ENCODE assay signal across 8 cellular contexts in the genomic region with DNA sequence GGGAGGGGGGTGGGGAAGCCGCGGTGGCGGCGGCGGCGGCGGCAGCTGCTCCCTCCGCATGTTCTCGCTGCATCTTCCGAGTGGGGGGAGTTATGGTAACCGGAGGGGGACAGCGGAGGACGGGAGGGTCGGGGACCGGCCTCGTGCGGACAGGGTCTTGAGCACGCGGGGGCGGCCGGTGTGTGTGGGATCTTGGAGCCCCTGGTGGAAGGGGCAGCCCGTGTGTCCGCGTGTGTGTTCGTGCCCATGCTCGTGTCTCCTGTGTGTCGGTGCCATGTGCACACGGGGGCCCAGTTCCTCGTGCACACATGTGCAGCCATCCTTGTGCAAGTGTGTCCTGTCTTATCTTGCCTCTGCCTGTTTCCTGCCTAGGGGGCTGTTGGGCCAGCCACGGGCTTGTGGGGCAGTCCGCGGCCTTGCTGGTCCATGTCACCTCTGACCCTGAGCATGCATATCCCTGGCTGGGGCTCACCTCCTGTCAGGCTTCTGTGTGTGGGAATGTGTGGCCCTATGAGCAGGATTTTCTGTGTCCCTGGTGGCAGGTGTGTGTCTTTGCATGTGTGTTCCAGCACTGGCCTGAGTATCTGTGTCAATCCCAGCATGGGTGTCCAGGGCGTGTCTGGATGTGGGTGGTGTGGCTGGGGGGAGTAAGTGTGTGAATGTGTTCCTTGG.
DNase-seq lines count a peak whose midpoint lies in the region; ATAC-seq and TF ChIP-seq lines count a peak whose summit lies in the region.

No MANE protein-coding gene starts in this region.

- no peak overlapping the region for H3K27ac ChIP-seq in brain microvascular endothelial cell
- peak overlapping the region; percentile 86 for H3K27ac ChIP-seq in layer of hippocampus (ENCODE audit: low read depth, low read length)

- no peaks in the 10 kb centered on the region for H3K36me3 ChIP-seq in brain microvascular endothelial cell (replicated peaks)

- in situ Hi-C loops in brain microvascular endothelial cell (cut with HindIII; ENCODE audit: low pct_ligation_motif_present, low sequenced_read_pairs), result no loop called here

- H3K4me3 Mint-ChIP-seq in stimulated activated naive CD8-positive, alpha-beta T cell treated with anti-CD3 and anti-CD28 coated beads, Interleukin-15, Interleukin-2, amounts not matched to agents 100 ng/mL and 50 ng/mL, for 24 hours, result peak overlapping the region; percentile 94

- no peaks in the 10 kb centered on the region for H3K27me3 Mint-ChIP-seq in stimulated activated naive CD8-positive, alpha-beta T cell treated with anti-CD3 and anti-CD28 coated beads, Interleukin-15, Interleukin-2, amounts not matched to agents 100 ng/mL and 50 ng/mL, for 24 hours

- ATAC-seq in HG03159 (IDR thresholded peaks at IDR 0.05; ENCODE audit: unreplicated experiment), result no peak

- H3K4me1 Mint-ChIP-seq in stimulated activated naive CD8-positive, alpha-beta T cell treated with anti-CD3 and anti-CD28 coated beads, Interleukin-15, Interleukin-2, amounts not matched to agents 100 ng/mL and 50 ng/mL, for 24 hours (ENCODE audit: low read depth), result peaks cover 85% of the 10 kb centered on the region

- H3K4me3 ChIP-seq in GM12875 (ENCODE audit: low read depth, low read length) (peak overlapping the region; percentile 40), brain microvascular endothelial cell (ENCODE audit: low read depth, low read length) (peak overlapping the region; percentile 70)

- no peaks in the 10 kb centered on the region for H3K27me3 ChIP-seq in brain microvascular endothelial cell (replicated peaks)
- H3K27me3 ChIP-seq in layer of hippocampus (ENCODE audit: control insufficient read depth, insufficient read depth, low read length), result no peaks in the 10 kb centered on the region

- DNase-seq in AG08396 (ENCODE audit: low spot score) (peak; percentile 65), RPMI8226 (peak; percentile 77), brain microvascular endothelial cell (peak; percentile 35), NK-92 (lab: John Stamatoyannopoulos, UW; ENCODE audit: unreplicated experiment) (no peak)

- H3K27ac Mint-ChIP-seq in stimulated activated naive CD8-positive, alpha-beta T cell treated with anti-CD3 and anti-CD28 coated beads, Interleukin-15, Interleukin-2, amounts not matched to agents 100 ng/mL and 50 ng/mL, for 24 hours, result peak overlapping the region; percentile 98

- TF ChIP-seq CTCF in GM12875 (IDR thresholded peaks at IDR 0.05; ENCODE audit: borderline replicate concordance, insufficient read depth, low read depth, low read length), result peak; percentile 59; the same call in 1 of the 2 replicates
- TF ChIP-seq CTCF in brain microvascular endothelial cell (IDR thresholded peaks at IDR 0.05; ENCODE audit: low read depth, low read length, missing control alignments), result peak; percentile 65

- H3K9me3 Mint-ChIP-seq in stimulated activated naive CD8-positive, alpha-beta T cell treated with anti-CD3 and anti-CD28 coated beads, Interleukin-15, Interleukin-2, amounts not matched to agents 100 ng/mL and 50 ng/mL, for 24 hours, result no peaks in the 10 kb centered on the region

- H3K36me3 Mint-ChIP-seq in stimulated activated naive CD8-positive, alpha-beta T cell treated with anti-CD3 and anti-CD28 coated beads, Interleukin-15, Interleukin-2, amounts not matched to agents 100 ng/mL and 50 ng/mL, for 24 hours (ENCODE audit: low read depth), result peaks cover 14% of the 10 kb centered on the region
